In genomic region chr18:77865853-77866252, GRCh38 we compare ENCODE assay signal across 10 cellular contexts.
"Had no signal": no experiment of that assay in that cellular context is flagged by ENCODE, and none has a peak within 500 bp of the region (broad histone marks: within the 10 kb centered on the region; RNA-seq: fewer than 3 reads in every experiment).

No MANE protein-coding gene starts in this region.

- H3K9ac ChIP-seq: GM23248 had no signal

- H3K4me1 ChIP-seq: HAP-1 had no signal

- H3K36me3 ChIP-seq: HAP-1 had no signal

- H2AFZ ChIP-seq: GM23248, GM23338 had no signal

- H3K27ac ChIP-seq: GM23248 had no signal

- FAIRE-seq: H1, H54 had no signal

- H3K9me3 ChIP-seq: HAP-1 had no signal

- H3K4me2 ChIP-seq: GM23338 had no signal

- ATAC-seq: GM23338, HCT116 had no signal

- DNase-seq: GM23248, GOT3, H9, HCEC 1CT, HFFc6 had no signal

- H3K4me3 ChIP-seq: GM23248, GM23338, HAP-1 had no signal
